In genomic region chr2:211128287-211128686, GRCh38 we compare ENCODE assay signal across 24 cellular contexts.
DNase-seq lines count a peak whose midpoint lies in the region; FAIRE-seq and TF ChIP-seq lines count a peak whose summit lies in the region.
"Had no signal": no experiment of that assay in that cellular context is flagged by ENCODE, and none has a peak within 500 bp of the region (broad histone marks: within the 10 kb centered on the region; RNA-seq: fewer than 3 reads in every experiment).

No MANE protein-coding gene starts in this region.

- 0 out of 2 replicates have a peak overlapping the region, but pooled peaks have one; percentile 67 for H2AFZ ChIP-seq in H1 (ENCODE audit: low read length)

- H3K23ac ChIP-seq in H1 (ENCODE audit: insufficient read length) (no peak overlapping the region), mesendoderm (ENCODE audit: low read length) (no peak overlapping the region)

- H3K27ac ChIP-seq in RWPE1, result no peak overlapping the region
- H3K27ac ChIP-seq in H1 (ENCODE audit: low read depth, low read length), result no peak overlapping the region
- H3K27ac ChIP-seq in mesendoderm (ENCODE audit: low read depth, low read length), result no peak overlapping the region
- H3K27ac ChIP-seq in kidney (ENCODE audit: low read depth in 2 of 2, low read length in 2 of 2), result no peak overlapping the region
- H3K27ac ChIP-seq: SK-N-MC had no signal

- no peak overlapping the region for H3K56ac ChIP-seq in H1 (replicated peaks; ENCODE audit: insufficient read length, low read depth, low read length)
- no peak overlapping the region for H3K56ac ChIP-seq in mesendoderm (ENCODE audit: low read length)

- TF ChIP-seq CTCF in Calu3 (IDR thresholded peaks at IDR 0.05; ENCODE audit: unreplicated experiment), result no peak
- TF ChIP-seq CTCF in RWPE1 (conservative IDR thresholded peaks at IDR 0.05; ENCODE audit: low read depth), result no peak
- TF ChIP-seq CTCF in H1 (IDR thresholded peaks at IDR 0.05; ENCODE audit: control extremely low read depth in 1 of 3, insufficient read depth in 1 of 3, low read depth in 1 of 3, low read length in 3 of 3), result no peak
- TF ChIP-seq CTCF in kidney (IDR thresholded peaks at IDR 0.05; ENCODE audit: borderline replicate concordance, extremely low read depth, insufficient read depth), result no peak

- CTCF ChIA-PET in Calu3 (lab: Charles Lee), result interaction anchor here (1.0 to 1.7 kb wide), 3 partner anchors 43 to 1439 kb away, joined by 3 to 6 read pairs (median 6); no protein-coding TSS in a partner anchor
- CTCF ChIA-PET in RWPE1 (lab: Yijun Ruan, JAX), result interaction anchor here (0.5 kb wide), 1 partner anchor 1338 kb away, joined by 4 read pairs; no protein-coding TSS in a partner anchor
- CTCF ChIA-PET in H1 (lab: Charles Lee; ENCODE audit: partially characterized antibody), result interaction anchor here (0.8 to 1.0 kb wide), 3 partner anchors 42 to 300 kb away, joined by 3 to 5 read pairs (median 3); no protein-coding TSS in a partner anchor

- H2AK5ac ChIP-seq in H1 (ENCODE audit: low read depth, low read length) (no peak overlapping the region), mesendoderm (ENCODE audit: low read length) (no peak overlapping the region)

- H4K91ac ChIP-seq in H1 (replicated peaks; ENCODE audit: insufficient read length, low read length), result no peak overlapping the region

- no peak overlapping the region for H3K4me3 ChIP-seq in H1 (ENCODE audit: extremely low read depth in 1 of 4, insufficient read depth in 2 of 4, low read depth in 3 of 4, low read length in 4 of 4)
- H3K4me3 ChIP-seq in mesendoderm (ENCODE audit: low read length), result no peak overlapping the region
- no peak overlapping the region for H3K4me3 ChIP-seq in kidney (ENCODE audit: low read length in 2 of 2)
- H3K4me3 ChIP-seq: SK-N-MC had no signal

- H3K4ac ChIP-seq in H1 (replicated peaks; ENCODE audit: insufficient read length, low read depth, low read length) (no peak overlapping the region), mesendoderm (ENCODE audit: low read depth, low read length) (no peak overlapping the region)

- H3K9me3 Mint-ChIP-seq in Calu3 (ENCODE audit: low read depth, unreplicated experiment), result no peaks in the 10 kb centered on the region

- DNase-seq in Calu3 (peak; percentile 14), RWPE1 (ENCODE audit: low spot score) (peak; percentile 14), H1 (ENCODE audit: low read depth in 1 of 2, low spot score in 2 of 2) (no peak), mesendoderm (peak; percentile 56), kidney (no peak), NCI-H226 (no peak), KBM-7 (no peak), GDM1 (lab: John Stamatoyannopoulos, UW) (no peak)
- DNase-seq: C1 segment of cervical spinal cord; CD4-positive, alpha-beta memory T cell; COR-L47; GF-D8; Kasumi-1; MV-4-11; NCI-H1105; NCI-H146; NCI-H1930; NCI-H2107; NCI-H446; NCI-H526 treated with DMSO at 0.1 percent for 48 hours; SIG-M5 had no signal

- no peaks in the 10 kb centered on the region for H3K9me3 ChIP-seq in H1 (ENCODE audit: insufficient read depth in 2 of 2, low read depth in 1 of 2, low read length in 1 of 2)
- H3K9me3 ChIP-seq in kidney (ENCODE audit: control insufficient read depth in 1 of 2, low read length in 2 of 2), result no peaks in the 10 kb centered on the region

- H3K18ac ChIP-seq in H1 (ENCODE audit: extremely low read depth, low read length), result no peak overlapping the region
- no peak overlapping the region for H3K18ac ChIP-seq in mesendoderm (ENCODE audit: low read length)

- no peaks in the 10 kb centered on the region for H4K20me1 ChIP-seq in H1 (replicated peaks in 1 of 2; ENCODE audit: control insufficient read depth in 1 of 2, insufficient read depth in 2 of 2, low read length in 2 of 2)

- no peak overlapping the region for H3K14ac ChIP-seq in H1 (ENCODE audit: insufficient read length)

- in situ Hi-C loops in KBM-7 (cut with MboI; ENCODE audit: low pct_unique_long_range_greater_than_20kb, low sequenced_read_pairs), result no loop called here

- WGBS in H1 (ENCODE audit: extremely low coverage in 1 of 2, insufficient coverage in 1 of 2, insufficient read length in 1 of 2, insufficient replicate concordance in 2 of 2, low coverage in 1 of 2, low lambda C conversion rate in 2 of 2, missing lambda C conversion rate in 1 of 2), 2 experiments, result 80% methylated on average over 3 of the region's 3 CpGs; no CpG with 5 or more reads in 1 of the 2 experiments
- WGBS in mesendoderm (ENCODE audit: extremely low coverage, insufficient coverage, low lambda C conversion rate), result no CpG with 5 or more reads among the region's 3 CpGs

- H3K4me1 Mint-ChIP-seq in Calu3 (ENCODE audit: low read depth, unreplicated experiment), result peaks cover 60% of the 10 kb centered on the region
- H3K4me1 Mint-ChIP-seq: CD4-positive, alpha-beta memory T cell had no signal

- POLR2A ChIA-PET in RWPE1 (lab: Yijun Ruan, JAX; ENCODE audit: low non-redundant PET) (no interaction called here), H1 (lab: Charles Lee; ENCODE audit: partially characterized antibody) (no interaction called here)

- peaks cover 9% of the 10 kb centered on the region for H3K36me3 Mint-ChIP-seq in Calu3 (ENCODE audit: insufficient read depth, unreplicated experiment)
- H3K36me3 Mint-ChIP-seq: CD4-positive, alpha-beta memory T cell had no signal

- intact Hi-C loops in Calu3 (cut with micrococcal nuclease; ENCODE audit: unreplicated experiment) (no loop called here), kidney (cut with DNase I) (no loop called here)

- H3K9ac ChIP-seq in H1 (replicated peaks in 1 of 4; ENCODE audit: extremely low read depth in 1 of 4, low read depth in 3 of 4, low read length in 3 of 4), result no peak overlapping the region
- no peak overlapping the region for H3K9ac ChIP-seq in mesendoderm (ENCODE audit: low read length)
- no peak overlapping the region for H3K9ac ChIP-seq in kidney (ENCODE audit: low read length in 2 of 2)

- no peaks in the 10 kb centered on the region for H3K36me3 ChIP-seq in H1 (ENCODE audit: control insufficient read depth in 2 of 4, insufficient read depth in 4 of 4, low read length in 3 of 4)
- H3K36me3 ChIP-seq in mesendoderm (ENCODE audit: control insufficient read depth, insufficient read depth, low read length), result no peaks in the 10 kb centered on the region
- no peaks in the 10 kb centered on the region for H3K36me3 ChIP-seq in kidney (ENCODE audit: control insufficient read depth in 1 of 2, insufficient read depth in 2 of 2, low read length in 2 of 2)

- FAIRE-seq in H1 (lab: Jason Lieb, UNC), result no peak
- no peak for FAIRE-seq in kidney (lab: Jason Lieb, UNC)
- FAIRE-seq: GM12891, H54 had no signal

- H3K27me3 ChIP-seq in H1 (replicated peaks in 1 of 4; ENCODE audit: control insufficient read depth in 3 of 4, extremely low read depth in 1 of 4, insufficient read depth in 3 of 4, low read length in 3 of 4) (no peaks in the 10 kb centered on the region), mesendoderm (ENCODE audit: insufficient read depth, low read length, poor library complexity) (no peaks in the 10 kb centered on the region)

- H3K4me1 ChIP-seq in H1 (replicated peaks in 1 of 4; ENCODE audit: control insufficient read depth in 3 of 4, insufficient read depth in 4 of 4, low read length in 3 of 4) (no peaks in the 10 kb centered on the region), mesendoderm (ENCODE audit: control insufficient read depth, low read depth, low read length) (no peaks in the 10 kb centered on the region), kidney (ENCODE audit: control insufficient read depth in 1 of 2, insufficient read depth in 1 of 2, low read depth in 1 of 2, low read length in 2 of 2) (no peaks in the 10 kb centered on the region)

- no peak for TF ChIP-seq POLR2A in H1 (IDR thresholded peaks at IDR 0.05; ENCODE audit: control extremely low read depth in 1 of 2, low read depth in 2 of 2, low read length in 2 of 2)

- H4K5ac ChIP-seq in H1 (ENCODE audit: insufficient read length, low read depth, low read length) (no peak overlapping the region), mesendoderm (ENCODE audit: low read length) (no peak overlapping the region)

- H2BK15ac ChIP-seq in H1 (ENCODE audit: low read length) (no peak overlapping the region), mesendoderm (replicated peaks; ENCODE audit: low read depth) (no peak overlapping the region)

- H3K27me3 Mint-ChIP-seq in Calu3 (ENCODE audit: unreplicated experiment), result no peaks in the 10 kb centered on the region
- H3K27me3 Mint-ChIP-seq: CD4-positive, alpha-beta memory T cell had no signal

- peak overlapping the region; percentile 50 for H3K4me3 Mint-ChIP-seq in Calu3 (ENCODE audit: low read depth, unreplicated experiment)
- H3K4me3 Mint-ChIP-seq: CD4-positive, alpha-beta memory T cell had no signal

- H2BK120ac ChIP-seq in H1 (replicated peaks; ENCODE audit: low read depth, low read length) (no peak overlapping the region), mesendoderm (ENCODE audit: low read depth, low read length) (no peak overlapping the region)

- H4K8ac ChIP-seq in H1 (ENCODE audit: extremely low read depth, insufficient read depth, low read length) (no peak overlapping the region), mesendoderm (ENCODE audit: low read depth, low read length) (no peak overlapping the region)

- no peaks in the 10 kb centered on the region for H3K79me2 ChIP-seq in H1 (ENCODE audit: control insufficient read depth in 1 of 2, insufficient read depth in 2 of 2, low read length in 2 of 2)
- no peaks in the 10 kb centered on the region for H3K79me2 ChIP-seq in mesendoderm (ENCODE audit: control insufficient read depth, insufficient read depth, low read length)

- H3K4me2 ChIP-seq in H1 (ENCODE audit: insufficient read depth in 1 of 2, low read depth in 2 of 2, low read length in 2 of 2) (no peak overlapping the region), mesendoderm (ENCODE audit: low read length) (no peak overlapping the region)

- H3K23me2 ChIP-seq in H1 (ENCODE audit: low read depth, low read length), result no peaks in the 10 kb centered on the region

- H2BK20ac ChIP-seq in H1 (ENCODE audit: low read length), result no peak overlapping the region

- TF ChIP-seq EP300 in H1 (IDR thresholded peaks at IDR 0.05; ENCODE audit: borderline replicate concordance in 1 of 2, low read depth in 2 of 2, low read length in 2 of 2), result no peak

- peak overlapping the region; percentile 94 for H3K27ac Mint-ChIP-seq in Calu3 (ENCODE audit: unreplicated experiment)
- H3K27ac Mint-ChIP-seq: CD4-positive, alpha-beta memory T cell had no signal

- BruUV-seq in Calu3 (replicated peaks; lab: Mats Ljungman, UMichigan), result no TSS peak

- H3K79me1 ChIP-seq in H1 (ENCODE audit: low read depth, low read length) (no peaks in the 10 kb centered on the region), mesendoderm (ENCODE audit: low read length) (no peaks in the 10 kb centered on the region)

- no peak for TF ChIP-seq RAD21 in H1 (IDR thresholded peaks at IDR 0.05 in 1 of 2, conservative IDR thresholded peaks at IDR 0.05 in 1 of 2; ENCODE audit: low read depth in 2 of 2, low read length in 2 of 2)

- H2BK12ac ChIP-seq in H1 (ENCODE audit: low read depth, low read length), result no peak overlapping the region

- no peak overlapping the region for H2BK5ac ChIP-seq in H1 (ENCODE audit: low read depth, low read length)
- no peak overlapping the region for H2BK5ac ChIP-seq in mesendoderm (ENCODE audit: low read length)

TF ChIP-seq in H1, 55 proteins besides CTCF, POLR2A, EP300 and RAD21 (continues in another document):
- no peak for TF ChIP-seq HDAC6 (IDR thresholded peaks at IDR 0.05; ENCODE audit: low read depth, low read length)
- TF ChIP-seq TEAD4 (IDR thresholded peaks at IDR 0.05; ENCODE audit: low read depth, low read length), result no peak

Comparison
In these comparisons a context has a peak if more than half of its experiments do, and no peak if none do; other contexts are left out.
1. DNase-seq: peak in Calu3 (single experiment), RWPE1 (single experiment) and mesendoderm (single experiment); none in H1 (0 of 2), kidney (single experiment), NCI-H226 (single experiment), KBM-7 (single experiment) and GDM1 (single experiment).